20 cellular contexts compared by ENCODE assay signal in genomic region chr6:162151050-162151658, GRCh38.
DNase-seq lines count a peak whose midpoint lies in the region; FAIRE-seq and TF ChIP-seq lines count a peak whose summit lies in the region.
"Had no signal": no experiment of that assay in that cellular context is flagged by ENCODE, and none has a peak within 500 bp of the region (broad histone marks: within the 10 kb centered on the region; RNA-seq: fewer than 3 reads in every experiment).

No MANE protein-coding gene starts in this region.

- CTCF ChIA-PET in MCF 10A (lab: Yijun Ruan, JAX) = interaction anchor here (0.8 kb wide), 1 partner anchor 8 kb away, joined by 4 read pairs; no protein-coding TSS in a partner anchor
- CTCF ChIA-PET in PC-9 (lab: Charles Lee) = no interaction called here

- BruUV-seq in MCF 10A (replicated peaks; lab: Mats Ljungman, UMichigan) (no TSS peak), PC-9 (replicated peaks; lab: Mats Ljungman, UMichigan) (no TSS peak)

- no peak for TF ChIP-seq POLR2A in breast epithelium (IDR thresholded peaks at IDR 0.05)

- H3K4me3 ChIP-seq in breast epithelium = no peak overlapping the region
- no peak overlapping the region for H3K4me3 ChIP-seq in adipocyte (ENCODE audit: low read length)
- no peak overlapping the region for H3K4me3 ChIP-seq in PC-9
- H3K4me3 ChIP-seq: upper lobe of left lung had no signal

- no peak overlapping the region for H3K4me3 Mint-ChIP-seq in MCF 10A (ENCODE audit: unreplicated experiment)
- H3K4me3 Mint-ChIP-seq in T-helper 2 cell treated with Interferon-gamma antibody and Interleukin-4, amounts not matched to agents 5 μg/mL and 100 μg/mL, for 36 hours = no peak overlapping the region
- H3K4me3 Mint-ChIP-seq: activated naive CD4-positive, alpha-beta T cell treated with anti-CD3 and anti-CD28 coated beads, Interleukin-2, amount 50 U/mL, for 24 hours; central memory CD8-positive, alpha-beta T cell; IgD-negative memory B cell; WTC11 had no signal

- no peaks in the 10 kb centered on the region for H4K20me1 ChIP-seq in PC-9 (ENCODE audit: insufficient read depth)

- H3K27me3 Mint-ChIP-seq in MCF 10A (ENCODE audit: insufficient read depth, unreplicated experiment) = no peaks in the 10 kb centered on the region
- no peaks in the 10 kb centered on the region for H3K27me3 Mint-ChIP-seq in T-helper 2 cell treated with Interferon-gamma antibody and Interleukin-4, amounts not matched to agents 5 μg/mL and 100 μg/mL, for 36 hours (ENCODE audit: low read depth)
- H3K27me3 Mint-ChIP-seq: activated naive CD4-positive, alpha-beta T cell treated with anti-CD3 and anti-CD28 coated beads, Interleukin-2, amount 50 U/mL, for 24 hours; central memory CD8-positive, alpha-beta T cell; IgD-negative memory B cell had no signal

- H3K36me3 ChIP-seq in breast epithelium (no peaks in the 10 kb centered on the region), adipocyte (ENCODE audit: control insufficient read depth, insufficient read depth, low read length, severe bottlenecking) (no peaks in the 10 kb centered on the region), PC-9 (ENCODE audit: low read depth) (no peaks in the 10 kb centered on the region)
- H3K36me3 ChIP-seq: upper lobe of left lung had no signal

- H3K4me2 ChIP-seq in PC-9 = no peak overlapping the region

- no peaks in the 10 kb centered on the region for H3K27me3 ChIP-seq in breast epithelium
- no peaks in the 10 kb centered on the region for H3K27me3 ChIP-seq in adipocyte (replicated peaks; ENCODE audit: control insufficient read depth, insufficient read depth, low read length)
- H3K27me3 ChIP-seq in PC-9 (ENCODE audit: insufficient read depth, low read depth) = no peaks in the 10 kb centered on the region
- H3K27me3 ChIP-seq: upper lobe of left lung had no signal

- TF ChIP-seq CTCF in MCF 10A (IDR thresholded peaks at IDR 0.05; ENCODE audit: unreplicated experiment) (no peak), breast epithelium (IDR thresholded peaks at IDR 0.05) (no peak), PC-9 (conservative IDR thresholded peaks at IDR 0.05) (no peak)

- H3K27ac ChIP-seq in breast epithelium (no peak overlapping the region), PC-9 (no peak overlapping the region)
- H3K27ac ChIP-seq: upper lobe of left lung had no signal

- intact Hi-C loops in MCF 10A (cut with micrococcal nuclease) = no loop called here
- intact Hi-C loops in breast epithelium (cut with DNase I; ENCODE audit: low total_unique reads) = no loop called here
- intact Hi-C loops in PC-9 (cut with micrococcal nuclease; ENCODE audit: unreplicated experiment) = no loop called here

- no peak for FAIRE-seq in urothelium cell line (lab: Jason Lieb, UNC)
- FAIRE-seq: A204.1, endothelial cell of umbilical vein had no signal

- no peaks in the 10 kb centered on the region for H3K9me3 Mint-ChIP-seq in MCF 10A (ENCODE audit: unreplicated experiment)
- no peaks in the 10 kb centered on the region for H3K9me3 Mint-ChIP-seq in T-helper 2 cell treated with Interferon-gamma antibody and Interleukin-4, amounts not matched to agents 5 μg/mL and 100 μg/mL, for 36 hours
- H3K9me3 Mint-ChIP-seq: activated naive CD4-positive, alpha-beta T cell treated with anti-CD3 and anti-CD28 coated beads, Interleukin-2, amount 50 U/mL, for 24 hours; central memory CD8-positive, alpha-beta T cell had no signal

- H2AFZ ChIP-seq in PC-9 = no peak overlapping the region

- H3K9me2 ChIP-seq in PC-9 (ENCODE audit: insufficient read depth) = no peaks in the 10 kb centered on the region

- H3K9me3 ChIP-seq in breast epithelium = peaks cover 4 to 7% of the 10 kb centered on the region in 2 donors
- no peaks in the 10 kb centered on the region for H3K9me3 ChIP-seq in adipocyte (ENCODE audit: control insufficient read depth, low read length)
- no peaks in the 10 kb centered on the region for H3K9me3 ChIP-seq in PC-9 (ENCODE audit: insufficient read depth, low read depth)
- H3K9me3 ChIP-seq: Caco-2 had no signal

- H3K4me1 ChIP-seq in breast epithelium = no peaks in the 10 kb centered on the region
- peaks cover 21% of the 10 kb centered on the region for H3K4me1 ChIP-seq in adipocyte (ENCODE audit: control insufficient read depth, insufficient read depth, low read length)
- H3K4me1 ChIP-seq in PC-9 (replicated peaks; ENCODE audit: insufficient read depth) = no peaks in the 10 kb centered on the region
- H3K4me1 ChIP-seq: Caco-2, upper lobe of left lung had no signal

- H3K36me3 Mint-ChIP-seq in MCF 10A (ENCODE audit: insufficient read depth, unreplicated experiment) = no peaks in the 10 kb centered on the region
- H3K36me3 Mint-ChIP-seq in T-helper 2 cell treated with Interferon-gamma antibody and Interleukin-4, amounts not matched to agents 5 μg/mL and 100 μg/mL, for 36 hours (ENCODE audit: low read depth) = no peaks in the 10 kb centered on the region
- H3K36me3 Mint-ChIP-seq: WTC11 had no signal

- POLR2A ChIA-PET in MCF 10A (lab: Yijun Ruan, JAX) = no interaction called here
- POLR2A ChIA-PET in PC-9 (lab: Charles Lee; ENCODE audit: unreplicated experiment) = no interaction called here

- no peaks in the 10 kb centered on the region for H3K79me2 ChIP-seq in PC-9 (ENCODE audit: low read depth)

- H3F3A ChIP-seq in PC-9 (ENCODE audit: insufficient read depth, low read depth) = no peaks in the 10 kb centered on the region

- no peak overlapping the region for H3K27ac Mint-ChIP-seq in MCF 10A (ENCODE audit: low read depth, unreplicated experiment)
- H3K27ac Mint-ChIP-seq in T-helper 2 cell treated with Interferon-gamma antibody and Interleukin-4, amounts not matched to agents 5 μg/mL and 100 μg/mL, for 36 hours = no peak overlapping the region
- H3K27ac Mint-ChIP-seq: activated naive CD4-positive, alpha-beta T cell treated with anti-CD3 and anti-CD28 coated beads, Interleukin-2, amount 50 U/mL, for 24 hours; IgD-negative memory B cell; WTC11 had no signal

- DNase-seq in MCF 10A (ENCODE audit: unreplicated experiment) = peak; percentile 7
- no peak for DNase-seq in breast epithelium (ENCODE audit: low spot score in 2 of 2)
- DNase-seq in adipocyte (ENCODE audit: low read depth) = peak; percentile 10
- peak; percentile 31 for DNase-seq in kidney tubule cell (ENCODE audit: low spot score)
- DNase-seq in urothelium cell line (ENCODE audit: low spot score) = peak; percentile 6
- no peak for DNase-seq in T-helper 2 cell treated with Interferon-gamma antibody and Interleukin-4, amounts not matched to agents 5 μg/mL and 100 μg/mL, for 36 hours (ENCODE audit: low spot score)
- DNase-seq in mesenteric fat pad (ENCODE audit: low spot score) = no peak
- no peak for DNase-seq in PC-9
- DNase-seq: activated CD8-positive, alpha-beta memory T cell treated with anti-CD3 and anti-CD28 coated beads, Interleukin-2, amount 50 U/mL, for 48 hours; Caco-2; NCI-H1694; NCI-H446 treated with DMSO at 0.1 percent for 48 hours; stimulated activated CD4-positive, alpha-beta T cell treated with anti-CD3 and anti-CD28 coated beads, Interleukin-2, amount 100 ng/mL, for 48 hours; upper lobe of left lung had no signal

- H3K4me1 Mint-ChIP-seq in MCF 10A (ENCODE audit: insufficient read depth, unreplicated experiment) = peaks cover 7% of the 10 kb centered on the region
- H3K4me1 Mint-ChIP-seq in T-helper 2 cell treated with Interferon-gamma antibody and Interleukin-4, amounts not matched to agents 5 μg/mL and 100 μg/mL, for 36 hours (ENCODE audit: low read depth) = peaks cover 5% of the 10 kb centered on the region
- H3K4me1 Mint-ChIP-seq: activated naive CD4-positive, alpha-beta T cell treated with anti-CD3 and anti-CD28 coated beads, Interleukin-2, amount 50 U/mL, for 24 hours; central memory CD8-positive, alpha-beta T cell had no signal

- H3K9ac ChIP-seq in adipocyte (ENCODE audit: low read length) = no peak overlapping the region

Comparison
In these comparisons a context has a peak if more than half of its experiments do, and no peak if none do; other contexts are left out.
1. DNase-seq: peak in MCF 10A (single experiment), adipocyte (single experiment), kidney tubule cell (single experiment) and urothelium cell line (single experiment); none in breast epithelium (0 of 2), T-helper 2 cell treated with Interferon-gamma antibody and Interleukin-4, amounts not matched to agents 5 μg/mL and 100 μg/mL, for 36 hours (single experiment), mesenteric fat pad (single experiment) and PC-9 (0 of 2).